ENCODE assay signal across 25 cellular contexts in the genomic region with DNA sequence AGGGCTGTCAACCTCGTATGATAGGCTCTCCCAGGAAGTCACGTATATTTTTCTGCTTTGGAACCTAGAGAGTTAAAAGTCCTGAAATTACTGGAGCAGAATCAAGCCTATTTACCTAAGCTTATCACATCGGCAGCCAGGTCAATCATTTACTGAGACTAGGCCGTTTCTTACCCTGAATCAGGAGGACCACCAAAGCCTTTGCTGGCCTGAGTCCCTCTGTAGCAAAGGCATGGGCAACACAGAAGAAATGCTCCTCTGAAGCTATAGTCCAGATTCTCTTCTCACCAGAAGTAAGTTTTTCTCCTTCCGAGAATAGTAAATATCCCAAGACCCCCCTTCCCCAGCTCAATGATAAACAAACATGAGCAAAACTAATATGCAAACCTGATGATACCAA. TPM values are rescaled to one million over a fixed set of nuclear protein-coding genes. Genes with fewer than 3 reads are reported as not detected.
DNase-seq lines count a peak whose midpoint lies in the region; ATAC-seq, FAIRE-seq and TF ChIP-seq lines count a peak whose summit lies in the region.
"Had no signal": no experiment of that assay in that cellular context is flagged by ENCODE, and none has a peak within 500 bp of the region (broad histone marks: within the 10 kb centered on the region; RNA-seq: fewer than 3 reads in every experiment).

No MANE protein-coding gene starts in this region.

- H3K4me3 ChIP-seq in esophagus squamous epithelium (peak overlapping the region in 3 of 4 donors; percentile 12 to 25 (median 17)), mucosa of descending colon (no peak overlapping the region), H7 (ENCODE audit: insufficient read depth, low read depth, low read length) (no peak overlapping the region; the same call in 1 of the 2 replicates)
- H3K4me3 ChIP-seq: BLaER1 treated with 17β-estradiol and CSF1 and Interleukin-3, amounts not matched to agents 10 nM and 100 nM; GM12878; right atrium auricular region; thyroid gland had no signal

- intact Hi-C loops in esophagus squamous epithelium (cut with DNase I): no loop called here
- intact Hi-C loops in mucosa of descending colon (cut with DNase I, micrococcal nuclease): loop anchor here (10.0 kb wide), 1 partner anchor 132 kb away; no protein-coding TSS in a partner anchor

- H3K36me3 ChIP-seq in esophagus squamous epithelium (no peaks in the 10 kb centered on the region), mucosa of descending colon (ENCODE audit: low read depth) (no peaks in the 10 kb centered on the region), H7 (replicated peaks; ENCODE audit: control insufficient read depth, insufficient read depth, low read length) (no peaks in the 10 kb centered on the region)
- H3K36me3 ChIP-seq: BLaER1 treated with 17β-estradiol and CSF1 and Interleukin-3, amounts not matched to agents 10 nM and 100 nM; neutrophil; right atrium auricular region; thyroid gland; WERI-Rb-1 had no signal

- peak overlapping the region in 3 of 4 donors; percentile 55 to 67 (median 55) for H3K27ac ChIP-seq in esophagus squamous epithelium
- H3K27ac ChIP-seq: BLaER1 treated with 17β-estradiol and CSF1 and Interleukin-3, amounts not matched to agents 10 nM and 100 nM; neutrophil; right atrium auricular region; thyroid gland; WERI-Rb-1 had no signal

- H3K9me3 ChIP-seq in esophagus squamous epithelium (no peaks in the 10 kb centered on the region), mucosa of descending colon (no peaks in the 10 kb centered on the region)
- H3K9me3 ChIP-seq: neutrophil, right atrium auricular region, thyroid gland had no signal

- FAIRE-seq in D721Med (lab: Jason Lieb, UNC): no peak
- FAIRE-seq: GM12878, GM19239 had no signal

- H3K4me1 ChIP-seq in esophagus squamous epithelium (peaks cover 15 to 70% (median 32%) of the 10 kb centered on the region in 3 donors), mucosa of descending colon (ENCODE audit: low read depth) (no peaks in the 10 kb centered on the region)

- DNase-seq in NCI-H82 (lab: John Stamatoyannopoulos, UW): peak; percentile 38
- no peak for DNase-seq in NCI-H82 treated with DMSO at 0.1 percent for 48 hours (lab: John Stamatoyannopoulos, UW; ENCODE audit: unreplicated experiment)
- DNase-seq in esophagus squamous epithelium (lab: John Stamatoyannopoulos, UW): no peak
- peak in 1 of 3 donors; percentile 53 for DNase-seq in mucosa of descending colon
- no peak for DNase-seq in NCI-H1048 (lab: John Stamatoyannopoulos, UW)
- DNase-seq in H7: no peak
- DNase-seq in D721Med (ENCODE audit: insufficient read length, low spot score): no peak
- DNase-seq: 8988T; activated CD4-positive, alpha-beta memory T cell treated with anti-CD3 and anti-CD28 coated beads, Interleukin-2, amount 10 ng/mL, durations not matched to agents 7 days and 5 days; activated naive CD4-positive, alpha-beta T cell treated with anti-CD3 and anti-CD28 coated beads for 36 hours; activated T-cell treated with anti-CD3 and anti-CD28 coated beads, Interleukin-2, amount 50 U/mL, for 1 hour; effector CD4-positive, alpha-beta T cell; GF-D8; midbrain; OCI-M1; stimulated activated naive B cell treated with anti-CD40 and anti-IgM and Interleukin-4, amounts not matched to agents 10 μg/mL and 1 μg/mL and 100 μg/mL, for 72 hours; T-helper 1 cell; thyroid gland; WERI-Rb-1 had no signal

- peak; percentile 59 for ATAC-seq in mucosa of descending colon
- ATAC-seq in GM21825 (IDR thresholded peaks at IDR 0.05; ENCODE audit: unreplicated experiment): no peak
- ATAC-seq: GM12878; stimulated activated naive B cell treated with anti-CD40 and anti-IgM and Interleukin-4, amounts not matched to agents 10 μg/mL and 1 μg/mL and 100 μg/mL, for 72 hours had no signal

- no peak for TF ChIP-seq CTCF in esophagus squamous epithelium (IDR thresholded peaks at IDR 0.05)
- no peak for TF ChIP-seq CTCF in mucosa of descending colon (IDR thresholded peaks at IDR 0.05)
- TF ChIP-seq CTCF in D721Med (IDR thresholded peaks at IDR 0.05; ENCODE audit: insufficient read depth, missing control alignments): no peak

- H3K27me3 ChIP-seq in esophagus squamous epithelium: no peaks in the 10 kb centered on the region
- H3K27me3 ChIP-seq in H7 (ENCODE audit: control insufficient read depth, insufficient read depth, low read length): no peaks in the 10 kb centered on the region
- H3K27me3 ChIP-seq: BLaER1 treated with 17β-estradiol and CSF1 and Interleukin-3, amounts not matched to agents 10 nM and 100 nM; neutrophil; right atrium auricular region; thyroid gland had no signal

- no peak for TF ChIP-seq POLR2A in esophagus squamous epithelium (IDR thresholded peaks at IDR 0.05)

- WGBS in esophagus squamous epithelium, 2 donors: 31 to 45% methylated on average over 5 of the region's 5 CpGs

RNA-seq across cellular contexts. Expression of gene PLCXD2, which starts 58.7 kb away (rescaled TPM):
- total RNA-seq in esophagus squamous epithelium (1 to 10 TPM in 3 of 4 donors, under 1 TPM in 1; 0.53 to 3.6 (median 1.5) TPM), mucosa of descending colon (1 to 10 TPM; 2.5 to 9.8 (median 4.6) TPM)
- total RNA-seq in H7 (2014; rRNA removed; shearing (Covaris generic)): 1.00 and 3.4 TPM in 2 replicates

Comparison
In these comparisons a context has a peak if more than half of its experiments do, and no peak if none do; other contexts are left out.
1. H3K4me3 ChIP-seq: peak in esophagus squamous epithelium (3 of 4); none in mucosa of descending colon (single experiment) and H7 (single experiment).